In the genomic region with DNA sequence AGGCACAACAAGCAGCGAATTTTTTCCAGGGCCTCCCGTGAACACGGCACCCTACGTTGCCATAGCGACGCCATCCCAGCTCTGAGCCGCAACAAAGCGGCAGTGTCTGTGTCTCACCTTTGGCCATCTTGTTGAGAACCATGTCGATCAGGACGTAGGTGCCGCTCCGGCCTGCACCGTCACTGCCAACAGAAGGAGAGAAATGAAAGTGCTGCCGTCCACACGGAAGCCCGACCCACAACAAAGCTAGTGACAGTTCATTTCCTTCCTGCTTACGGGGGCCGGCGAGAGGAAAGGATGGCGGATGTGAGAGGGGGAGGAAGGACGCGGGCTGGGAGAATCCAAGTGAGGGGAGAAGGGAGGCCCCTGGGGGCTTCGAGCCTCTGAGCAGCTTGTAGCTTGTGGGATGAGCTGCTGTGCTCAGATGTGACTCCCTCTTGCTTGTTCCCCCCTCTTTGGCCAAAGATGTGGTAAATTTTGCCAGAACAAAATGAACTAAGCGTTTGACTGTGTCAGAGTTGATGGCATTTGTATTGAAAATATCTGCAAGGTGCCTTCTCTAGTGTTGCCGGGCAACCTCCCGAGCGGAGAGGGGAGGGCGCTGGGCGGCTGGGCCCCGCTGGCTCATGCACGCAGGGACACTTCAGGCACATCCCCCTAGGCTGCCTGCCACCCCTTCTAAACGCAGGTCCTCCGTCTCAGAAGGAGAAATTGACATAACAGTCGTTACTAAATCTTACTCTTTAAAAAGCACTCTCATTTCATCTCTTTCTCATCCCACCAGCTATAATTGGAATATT, we compare ENCODE assay signal across 9 cellular contexts.
DNase-seq lines count a peak whose midpoint lies in the region; ATAC-seq and TF ChIP-seq lines count a peak whose summit lies in the region.
"Had no signal": no experiment of that assay in that cellular context is flagged by ENCODE, and none has a peak within 500 bp of the region (broad histone marks: within the 10 kb centered on the region; RNA-seq: fewer than 3 reads in every experiment).

No MANE protein-coding gene starts in this region.

- peak; percentile 89 for ATAC-seq in GM21390 (IDR thresholded peaks at IDR 0.05; ENCODE audit: unreplicated experiment)

- peak overlapping the region; percentile 11 for H3K4me3 Mint-ChIP-seq in endodermal cell

- no peaks in the 10 kb centered on the region for H4K20me1 ChIP-seq in MM.1S (ENCODE audit: insufficient read depth, low read length)

- H3K9me3 ChIP-seq in MM.1S (replicated peaks; ENCODE audit: insufficient read depth, low read length) (no peaks in the 10 kb centered on the region), endodermal cell (ENCODE audit: control insufficient read depth, low read length) (peaks cover 76% of the 10 kb centered on the region), mucosa of rectum (ENCODE audit: control insufficient read depth in 2 of 2, low read length in 2 of 2) (no peaks in the 10 kb centered on the region)

- H3K36me3 Mint-ChIP-seq in endodermal cell (ENCODE audit: low read depth) = no peaks in the 10 kb centered on the region

- H3K79me2 ChIP-seq in ACC112 (ENCODE audit: control insufficient read depth, insufficient read depth, low read length, unreplicated experiment) (no peaks in the 10 kb centered on the region), MM.1S (ENCODE audit: low read length) (no peaks in the 10 kb centered on the region)

- H3K9me2 ChIP-seq in MM.1S (replicated peaks; ENCODE audit: insufficient read depth, low read length) = no peaks in the 10 kb centered on the region

- H3F3A ChIP-seq in MM.1S (ENCODE audit: insufficient read depth, low read length) = no peaks in the 10 kb centered on the region

- peak overlapping the region; percentile 65 for H3K4me3 ChIP-seq in ACC112 (ENCODE audit: low read depth, low read length)
- H3K4me3 ChIP-seq in MM.1S (ENCODE audit: low read length) = peak overlapping the region; percentile 56
- H3K4me3 ChIP-seq in endodermal cell (ENCODE audit: low read length) = no peak overlapping the region
- peak overlapping the region; percentile 69 for H3K4me3 ChIP-seq in mucosa of rectum (ENCODE audit: low read length in 2 of 2)

- no peaks in the 10 kb centered on the region for H3K4me1 Mint-ChIP-seq in endodermal cell

- H3K9ac ChIP-seq in MM.1S (ENCODE audit: low read length) = no peak overlapping the region
- no peak overlapping the region for H3K9ac ChIP-seq in endodermal cell (ENCODE audit: extremely low read depth, low read length, poor library complexity, severe bottlenecking)
- peak overlapping the region in 1 of 2 donors; percentile 36 for H3K9ac ChIP-seq in mucosa of rectum (ENCODE audit: low read depth in 1 of 2, low read length in 2 of 2)

- TF ChIP-seq CTCF in MM.1S (IDR thresholded peaks at IDR 0.05; ENCODE audit: low read length) = no peak
- no peak for TF ChIP-seq CTCF in endodermal cell (conservative IDR thresholded peaks at IDR 0.05)

- H3K9me3 Mint-ChIP-seq in endodermal cell = no peaks in the 10 kb centered on the region

- no peak overlapping the region for H2AFZ ChIP-seq in ACC112 (ENCODE audit: low read length, unreplicated experiment)
- H2AFZ ChIP-seq in MM.1S (ENCODE audit: low read length) = peak overlapping the region; percentile 62

- H3K27me3 ChIP-seq in ACC112 (ENCODE audit: insufficient read depth, low read length) = no peaks in the 10 kb centered on the region
- peaks cover 99% of the 10 kb centered on the region for H3K27me3 ChIP-seq in MM.1S (replicated peaks; ENCODE audit: insufficient read depth, low read length)
- H3K27me3 ChIP-seq in endodermal cell (ENCODE audit: control insufficient read depth, insufficient read depth, low read length, poor library complexity, severe bottlenecking) = no peaks in the 10 kb centered on the region
- H3K27me3 ChIP-seq in mucosa of rectum (ENCODE audit: control insufficient read depth in 2 of 2, insufficient read depth in 2 of 2, low read length in 2 of 2) = no peaks in the 10 kb centered on the region

- 74 to 78% methylated on average over 22 to 34 of the region's 34 CpGs for WGBS in endodermal cell (ENCODE audit: insufficient coverage in 1 of 2, insufficient read length in 1 of 2), 2 experiments

- DNase-seq in MM.1S (peak; percentile 37), endodermal cell (peak; percentile 81), erythroblast (lab: John Stamatoyannopoulos, UW) (no peak)
- peak; percentile 23 to 40 for DNase-seq in activated CD8-positive, alpha-beta memory T cell treated with anti-CD3 and anti-CD28 coated beads for 1 hour (ENCODE audit: extremely low read depth in 1 of 2, low read depth in 1 of 2)
- peak; percentile 18 to 24 for DNase-seq in stimulated activated CD8-positive, alpha-beta memory T cell treated with anti-CD3 and anti-CD28 coated beads, Interleukin-2, amount 100 ng/mL, for 48 hours (ENCODE audit: low read depth in 2 of 2)

- no peak for TF ChIP-seq POLR2A in erythroblast (IDR thresholded peaks at IDR 0.05; ENCODE audit: low read length)

- H3K4me2 ChIP-seq in MM.1S (ENCODE audit: low read depth, low read length) = peak overlapping the region; percentile 67

- no peaks in the 10 kb centered on the region for H3K27me3 Mint-ChIP-seq in endodermal cell (ENCODE audit: insufficient read depth)

- H3K4me1 ChIP-seq in ACC112 (ENCODE audit: control insufficient read depth, insufficient read depth, low read length, unreplicated experiment) (no peaks in the 10 kb centered on the region), MM.1S (ENCODE audit: low read length) (no peaks in the 10 kb centered on the region), endodermal cell (ENCODE audit: control insufficient read depth, insufficient read depth, low read length) (no peaks in the 10 kb centered on the region), mucosa of rectum (ENCODE audit: control insufficient read depth in 2 of 2, insufficient read depth in 2 of 2, low read length in 2 of 2) (peaks cover 2 to 3% of the 10 kb centered on the region in 2 donors)

- no peak overlapping the region for H3K27ac Mint-ChIP-seq in endodermal cell

- H3K27ac ChIP-seq in ACC112 (ENCODE audit: low read depth, low read length) (no peak overlapping the region), MM.1S (ENCODE audit: low read length) (no peak overlapping the region), endodermal cell (ENCODE audit: low read depth, low read length) (no peak overlapping the region), mucosa of rectum (ENCODE audit: low read depth in 2 of 2, low read length in 2 of 2) (no peak overlapping the region)
- H3K27ac ChIP-seq: C4-2B had no signal

- H3K36me3 ChIP-seq in ACC112 (ENCODE audit: insufficient read depth, low read length) = no peaks in the 10 kb centered on the region
- no peaks in the 10 kb centered on the region for H3K36me3 ChIP-seq in MM.1S (replicated peaks; ENCODE audit: insufficient read depth, low read length)
- H3K36me3 ChIP-seq in endodermal cell (ENCODE audit: control insufficient read depth, insufficient read depth, low read length) = no peaks in the 10 kb centered on the region
- H3K36me3 ChIP-seq in mucosa of rectum (ENCODE audit: control insufficient read depth in 2 of 2, insufficient read depth in 2 of 2, low read length in 2 of 2) = no peaks in the 10 kb centered on the region

Comparison
In these comparisons a context has a peak if more than half of its experiments do, and no peak if none do; other contexts are left out.
1. DNase-seq: peak in MM.1S (single experiment), activated CD8-positive, alpha-beta memory T cell treated with anti-CD3 and anti-CD28 coated beads for 1 hour (2 of 2), endodermal cell (single experiment) and stimulated activated CD8-positive, alpha-beta memory T cell treated with anti-CD3 and anti-CD28 coated beads, Interleukin-2, amount 100 ng/mL, for 48 hours (2 of 2); none in erythroblast (0 of 2).